Comparison of ENCODE assay signal across 28 cellular contexts in the genomic region with DNA sequence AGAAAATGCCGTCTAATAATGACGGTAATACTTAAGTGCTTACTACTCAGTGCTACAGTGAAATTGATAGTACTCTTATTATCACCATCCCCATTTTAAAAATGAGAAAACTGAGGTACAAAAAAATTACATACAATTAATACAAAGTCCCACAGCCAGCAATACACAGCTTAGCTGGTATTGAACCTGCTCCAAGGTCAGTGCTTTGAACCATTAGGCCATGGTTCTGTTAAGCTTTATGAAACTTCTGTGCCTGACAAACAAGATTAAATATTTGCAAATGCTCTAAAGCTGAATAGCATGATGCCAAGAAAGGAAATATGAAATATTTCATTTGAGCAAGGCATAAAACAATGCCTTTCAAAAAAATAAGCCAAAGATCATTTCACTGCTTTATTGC.
"Had no signal": no experiment of that assay in that cellular context is flagged by ENCODE, and none has a peak within 500 bp of the region (broad histone marks: within the 10 kb centered on the region; RNA-seq: fewer than 3 reads in every experiment).

No MANE protein-coding gene starts in this region.

- H3K9me3 ChIP-seq: colonic mucosa, esophagus muscularis mucosa, gastroesophageal sphincter, heart left ventricle, psoas muscle, spleen, suprapubic skin, transverse colon, upper lobe of right lung, uterus had no signal

- H3K36me3 ChIP-seq: colonic mucosa, esophagus muscularis mucosa, gastroesophageal sphincter, heart left ventricle, spleen, suprapubic skin, transverse colon, upper lobe of right lung, uterus had no signal

- H3K27me3 ChIP-seq: colonic mucosa, esophagus muscularis mucosa, foreskin keratinocyte, gastroesophageal sphincter, heart left ventricle, spleen, suprapubic skin, transverse colon, upper lobe of right lung, uterus had no signal

- H3K27ac ChIP-seq: esophagus muscularis mucosa, foreskin keratinocyte, heart left ventricle, psoas muscle, skin epidermis, spleen, suprapubic skin, upper lobe of right lung, uterus had no signal

- FAIRE-seq: endothelial cell of umbilical vein had no signal

- H3K4me3 ChIP-seq: colonic mucosa, esophagus muscularis mucosa, gastroesophageal sphincter, heart left ventricle, psoas muscle, skin epidermis, spleen, suprapubic skin, transverse colon, upper lobe of right lung, uterus had no signal

- H3K4me1 Mint-ChIP-seq: naive thymus-derived CD4-positive, alpha-beta T cell; stimulated activated naive B cell treated with anti-CD40 and anti-IgM and Interleukin-4, amounts not matched to agents 10 μg/mL and 1 μg/mL and 100 μg/mL, for 72 hours had no signal

- ATAC-seq: gastroesophageal sphincter; heart left ventricle; naive thymus-derived CD4-positive, alpha-beta T cell; psoas muscle; right cardiac atrium; stimulated activated naive B cell treated with anti-CD40 and anti-IgM and Interleukin-4, amounts not matched to agents 10 μg/mL and 1 μg/mL and 100 μg/mL, for 72 hours; upper lobe of right lung had no signal

- H3K4me3 Mint-ChIP-seq: dendritic cell treated with granulocyte-macrophage colony-stimulating factor and Interleukin-4, amounts not matched to agents 40 ng/mL and 50 ng/mL, for 4 days; naive thymus-derived CD4-positive, alpha-beta T cell; nephron progenitor cell; stimulated activated naive B cell treated with anti-CD40 and anti-IgM and Interleukin-4, amounts not matched to agents 10 μg/mL and 1 μg/mL and 100 μg/mL, for 72 hours; stimulated activated naive CD8-positive, alpha-beta T cell treated with anti-CD3 and anti-CD28 coated beads, Interleukin-15, Interleukin-2, amounts not matched to agents 100 ng/mL and 50 ng/mL, for 24 hours had no signal

- H3K4me1 ChIP-seq: heart left ventricle, spleen, uterus had no signal

- H3K36me3 Mint-ChIP-seq: naive thymus-derived CD4-positive, alpha-beta T cell; stimulated activated naive B cell treated with anti-CD40 and anti-IgM and Interleukin-4, amounts not matched to agents 10 μg/mL and 1 μg/mL and 100 μg/mL, for 72 hours had no signal

- H3K27me3 Mint-ChIP-seq: dendritic cell treated with granulocyte-macrophage colony-stimulating factor and Interleukin-4, amounts not matched to agents 40 ng/mL and 50 ng/mL, for 4 days had no signal

- H3K9me3 Mint-ChIP-seq: dendritic cell treated with granulocyte-macrophage colony-stimulating factor and Interleukin-4, amounts not matched to agents 40 ng/mL and 50 ng/mL, for 4 days; naive thymus-derived CD4-positive, alpha-beta T cell; nephron progenitor cell; stimulated activated naive B cell treated with anti-CD40 and anti-IgM and Interleukin-4, amounts not matched to agents 10 μg/mL and 1 μg/mL and 100 μg/mL, for 72 hours; stimulated activated naive CD8-positive, alpha-beta T cell treated with anti-CD3 and anti-CD28 coated beads, Interleukin-15, Interleukin-2, amounts not matched to agents 100 ng/mL and 50 ng/mL, for 24 hours had no signal

- H3K27ac Mint-ChIP-seq: dendritic cell treated with granulocyte-macrophage colony-stimulating factor and Interleukin-4, amounts not matched to agents 40 ng/mL and 50 ng/mL, for 4 days; naive thymus-derived CD4-positive, alpha-beta T cell; stimulated activated naive B cell treated with anti-CD40 and anti-IgM and Interleukin-4, amounts not matched to agents 10 μg/mL and 1 μg/mL and 100 μg/mL, for 72 hours; stimulated activated naive CD8-positive, alpha-beta T cell treated with anti-CD3 and anti-CD28 coated beads, Interleukin-15, Interleukin-2, amounts not matched to agents 100 ng/mL and 50 ng/mL, for 24 hours had no signal

- DNase-seq: effector CD8-positive, alpha-beta T cell; foreskin keratinocyte; heart left ventricle; hippocampal formation; islet precursor cell; kidney glomerular epithelial cell; mesenchymal stem cell; midbrain; naive thymus-derived CD4-positive, alpha-beta T cell; nephron progenitor cell; nucleus accumbens; posterior cingulate gyrus; psoas muscle; right cardiac atrium; spleen; stimulated activated CD4-positive, alpha-beta T cell treated with anti-CD3 and anti-CD28 coated beads, Interleukin-4, amount 100 ng/mL, for 4 hours; stimulated activated naive B cell treated with anti-CD40 and anti-IgM and Interleukin-4, amounts not matched to agents 10 μg/mL and 1 μg/mL and 100 μg/mL, for 72 hours; transverse colon; upper lobe of right lung; uterus had no signal
